In genomic region chr10:72215611-72216549, GRCh38 we compare ENCODE assay signal across 1 cellular context.
TF ChIP-seq lines count a peak whose summit lies in the region.

ANAPC16 (plus strand) TSS chr10:72216012; CDS start chr10:72223915, 7,903 bp downstream.
ASCC1 (minus strand) TSS chr10:72216276; CDS start chr10:72213298, 2,978 bp downstream.

TF ChIP-seq in GM12878, 131 proteins besides CTCF, POLR2A, EP300 and RAD21 (continued from another document and continues in another):
- TF ChIP-seq IRF3 (IDR thresholded peaks at IDR 0.05) (no peak; the same call in 1 of the 2 replicates), TCF7 (IDR thresholded peaks at IDR 0.05; ENCODE audit: borderline replicate concordance) (no peak), MTA2 (IDR thresholded peaks at IDR 0.05; ENCODE audit: low read depth) (no peak), STAT3 (IDR thresholded peaks at IDR 0.05; ENCODE audit: low read depth, low read length) (no peak), CBX3 (IDR thresholded peaks at IDR 0.05; ENCODE audit: borderline replicate concordance, low read depth) (no peak), NRF1 (conservative IDR thresholded peaks at IDR 0.05; ENCODE audit: low read depth, low read length) (peak; percentile 97), ZNF24 (IDR thresholded peaks at IDR 0.05) (no peak), GATAD2B (conservative IDR thresholded peaks at IDR 0.05; ENCODE audit: low read depth) (peak; percentile 82), ATF2 (IDR thresholded peaks at IDR 0.05; ENCODE audit: low read length) (no peak), ETV6 (conservative IDR thresholded peaks at IDR 0.05 in 1 of 2, IDR thresholded peaks at IDR 0.05 in 1 of 2; ENCODE audit: borderline replicate concordance in 1 of 2, low read depth in 1 of 2) (no peak), BCL11A (IDR thresholded peaks at IDR 0.05; ENCODE audit: low read depth, low read length) (no peak), HCFC1 (IDR thresholded peaks at IDR 0.05; ENCODE audit: low read length) (no peak), E4F1 (IDR thresholded peaks at IDR 0.05; ENCODE audit: borderline replicate concordance, partially characterized antibody) (no peak), YY1 (IDR thresholded peaks at IDR 0.05; ENCODE audit: low read depth, low read length) (peak; percentile 49; the same call in 1 of the 2 replicates), BCL3 (IDR thresholded peaks at IDR 0.05; ENCODE audit: borderline replicate concordance, insufficient read depth, low read depth, low read length, poor library complexity, severe bottlenecking) (no peak), PML (IDR thresholded peaks at IDR 0.05; ENCODE audit: low read length) (peak; percentile 96), MYC (IDR thresholded peaks at IDR 0.05; ENCODE audit: insufficient read depth, insufficient read length, insufficient replicate concordance, low read length, severe bottlenecking) (no peak), JUNB (IDR thresholded peaks at IDR 0.05) (no peak), IRF4 (IDR thresholded peaks at IDR 0.05; ENCODE audit: low read depth, low read length) (no peak), POU2F2 (IDR thresholded peaks at IDR 0.05; ENCODE audit: borderline replicate concordance, low read depth, low read length) (peak; percentile 43; the same call in 1 of the 3 replicates), SUZ12 (IDR thresholded peaks at IDR 0.05; ENCODE audit: unreplicated experiment) (no peak), SREBF2 (IDR thresholded peaks at IDR 0.05; ENCODE audit: low read length) (no peak), ATF7 (IDR thresholded peaks at IDR 0.05; ENCODE audit: low read depth) (peak; percentile 42; the same call in 1 of the 2 replicates), ZNF274 (IDR thresholded peaks at IDR 0.05; ENCODE audit: insufficient read depth, insufficient read length) (no peak), REST (IDR thresholded peaks at IDR 0.05; ENCODE audit: low read depth, low read length) (no peak), SMC3 (IDR thresholded peaks at IDR 0.05; ENCODE audit: borderline replicate concordance, low read length) (no peak; the same call in 1 of the 2 replicates), FOS (IDR thresholded peaks at IDR 0.05; ENCODE audit: borderline replicate concordance, extremely low read depth, insufficient read length) (no peak), GABPA (IDR thresholded peaks at IDR 0.05; ENCODE audit: low read depth) (no peak), NFIC (IDR thresholded peaks at IDR 0.05; ENCODE audit: low read depth, low read length) (no peak)
- TF ChIP-seq, protein P1, sequence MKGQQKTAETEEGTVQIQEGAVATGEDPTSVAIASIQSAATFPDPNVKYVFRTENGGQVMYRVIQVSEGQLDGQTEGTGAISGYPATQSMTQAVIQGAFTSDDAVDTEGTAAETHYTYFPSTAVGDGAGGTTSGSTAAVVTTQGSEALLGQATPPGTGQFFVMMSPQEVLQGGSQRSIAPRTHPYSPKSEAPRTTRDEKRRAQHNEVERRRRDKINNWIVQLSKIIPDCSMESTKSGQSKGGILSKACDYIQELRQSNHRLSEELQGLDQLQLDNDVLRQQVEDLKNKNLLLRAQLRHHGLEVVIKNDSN (IDR thresholded peaks at IDR 0.05; ENCODE audit: borderline replicate concordance, extremely low read length, insufficient read depth, low read depth, low read length), result no peak
- TF ChIP-seq, protein P2, sequence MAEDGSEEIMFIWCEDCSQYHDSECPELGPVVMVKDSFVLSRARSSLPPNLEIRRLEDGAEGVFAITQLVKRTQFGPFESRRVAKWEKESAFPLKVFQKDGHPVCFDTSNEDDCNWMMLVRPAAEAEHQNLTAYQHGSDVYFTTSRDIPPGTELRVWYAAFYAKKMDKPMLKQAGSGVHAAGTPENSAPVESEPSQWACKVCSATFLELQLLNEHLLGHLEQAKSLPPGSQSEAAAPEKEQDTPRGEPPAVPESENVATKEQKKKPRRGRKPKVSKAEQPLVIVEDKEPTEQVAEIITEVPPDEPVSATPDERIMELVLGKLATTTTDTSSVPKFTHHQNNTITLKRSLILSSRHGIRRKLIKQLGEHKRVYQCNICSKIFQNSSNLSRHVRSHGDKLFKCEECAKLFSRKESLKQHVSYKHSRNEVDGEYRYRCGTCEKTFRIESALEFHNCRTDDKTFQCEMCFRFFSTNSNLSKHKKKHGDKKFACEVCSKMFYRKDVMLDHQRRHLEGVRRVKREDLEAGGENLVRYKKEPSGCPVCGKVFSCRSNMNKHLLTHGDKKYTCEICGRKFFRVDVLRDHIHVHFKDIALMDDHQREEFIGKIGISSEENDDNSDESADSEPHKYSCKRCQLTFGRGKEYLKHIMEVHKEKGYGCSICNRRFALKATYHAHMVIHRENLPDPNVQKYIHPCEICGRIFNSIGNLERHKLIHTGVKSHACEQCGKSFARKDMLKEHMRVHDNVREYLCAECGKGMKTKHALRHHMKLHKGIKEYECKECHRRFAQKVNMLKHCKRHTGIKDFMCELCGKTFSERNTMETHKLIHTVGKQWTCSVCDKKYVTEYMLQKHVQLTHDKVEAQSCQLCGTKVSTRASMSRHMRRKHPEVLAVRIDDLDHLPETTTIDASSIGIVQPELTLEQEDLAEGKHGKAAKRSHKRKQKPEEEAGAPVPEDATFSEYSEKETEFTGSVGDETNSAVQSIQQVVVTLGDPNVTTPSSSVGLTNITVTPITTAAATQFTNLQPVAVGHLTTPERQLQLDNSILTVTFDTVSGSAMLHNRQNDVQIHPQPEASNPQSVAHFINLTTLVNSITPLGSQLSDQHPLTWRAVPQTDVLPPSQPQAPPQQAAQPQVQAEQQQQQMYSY (CRISPR knock-in tag; IDR thresholded peaks at IDR 0.05), result no peak
- TF ChIP-seq, protein P3, sequence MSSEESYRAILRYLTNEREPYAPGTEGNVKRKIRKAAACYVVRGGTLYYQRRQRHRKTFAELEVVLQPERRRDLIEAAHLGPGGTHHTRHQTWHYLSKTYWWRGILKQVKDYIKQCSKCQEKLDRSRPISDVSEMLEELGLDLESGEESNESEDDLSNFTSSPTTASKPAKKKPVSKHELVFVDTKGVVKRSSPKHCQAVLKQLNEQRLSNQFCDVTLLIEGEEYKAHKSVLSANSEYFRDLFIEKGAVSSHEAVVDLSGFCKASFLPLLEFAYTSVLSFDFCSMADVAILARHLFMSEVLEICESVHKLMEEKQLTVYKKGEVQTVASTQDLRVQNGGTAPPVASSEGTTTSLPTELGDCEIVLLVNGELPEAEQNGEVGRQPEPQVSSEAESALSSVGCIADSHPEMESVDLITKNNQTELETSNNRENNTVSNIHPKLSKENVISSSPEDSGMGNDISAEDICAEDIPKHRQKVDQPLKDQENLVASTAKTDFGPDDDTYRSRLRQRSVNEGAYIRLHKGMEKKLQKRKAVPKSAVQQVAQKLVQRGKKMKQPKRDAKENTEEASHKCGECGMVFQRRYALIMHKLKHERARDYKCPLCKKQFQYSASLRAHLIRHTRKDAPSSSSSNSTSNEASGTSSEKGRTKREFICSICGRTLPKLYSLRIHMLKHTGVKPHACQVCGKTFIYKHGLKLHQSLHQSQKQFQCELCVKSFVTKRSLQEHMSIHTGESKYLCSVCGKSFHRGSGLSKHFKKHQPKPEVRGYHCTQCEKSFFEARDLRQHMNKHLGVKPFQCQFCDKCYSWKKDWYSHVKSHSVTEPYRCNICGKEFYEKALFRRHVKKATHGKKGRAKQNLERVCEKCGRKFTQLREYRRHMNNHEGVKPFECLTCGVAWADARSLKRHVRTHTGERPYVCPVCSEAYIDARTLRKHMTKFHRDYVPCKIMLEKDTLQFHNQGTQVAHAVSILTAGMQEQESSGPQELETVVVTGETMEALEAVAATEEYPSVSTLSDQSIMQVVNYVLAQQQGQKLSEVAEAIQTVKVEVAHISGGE (CRISPR knock-in tag; IDR thresholded peaks at IDR 0.05), result no peak
- TF ChIP-seq, protein P4, sequence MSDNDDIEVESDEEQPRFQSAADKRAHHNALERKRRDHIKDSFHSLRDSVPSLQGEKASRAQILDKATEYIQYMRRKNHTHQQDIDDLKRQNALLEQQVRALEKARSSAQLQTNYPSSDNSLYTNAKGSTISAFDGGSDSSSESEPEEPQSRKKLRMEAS (IDR thresholded peaks at IDR 0.05; ENCODE audit: low read depth, low read length), result peak; percentile 71
